ENCODE assay signal across 19 cellular contexts in the genomic region with DNA sequence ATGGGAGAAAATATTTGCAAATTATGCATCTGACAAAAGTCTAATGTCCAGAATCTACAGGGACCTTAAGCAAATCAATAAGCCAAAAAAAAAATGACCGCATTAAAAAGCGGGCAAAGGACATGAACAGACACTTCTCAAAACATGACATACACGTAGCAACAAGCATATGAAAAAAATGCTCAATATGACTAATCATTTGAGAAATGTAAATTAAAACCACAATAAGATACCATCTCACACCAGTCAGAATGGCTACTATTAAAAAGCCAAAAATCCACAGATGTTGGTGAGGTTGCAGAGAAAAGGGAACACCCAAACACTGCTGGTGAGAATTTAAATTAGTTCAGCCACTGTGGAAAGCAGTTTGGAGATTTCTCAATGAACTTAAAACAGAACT. TPM values are rescaled to one million over a fixed set of nuclear protein-coding genes. Genes with fewer than 3 reads are reported as not detected.
DNase-seq lines count a peak whose midpoint lies in the region; ATAC-seq, FAIRE-seq and TF ChIP-seq lines count a peak whose summit lies in the region.
"Had no signal": no experiment of that assay in that cellular context is flagged by ENCODE, and none has a peak within 500 bp of the region (broad histone marks: within the 10 kb centered on the region; RNA-seq: fewer than 3 reads in every experiment).

No MANE protein-coding gene starts in this region.

- peaks cover 0 to 5% of the 10 kb centered on the region in 2 donors for H3K9me3 Mint-ChIP-seq in stimulated activated naive B cell treated with anti-CD40 and anti-IgM and Interleukin-4, amounts not matched to agents 10 μg/mL and 1 μg/mL and 100 μg/mL, for 72 hours

- no peaks in the 10 kb centered on the region for H3K27me3 ChIP-seq in right cardiac atrium (ENCODE audit: control insufficient read depth, insufficient read depth)
- H3K27me3 ChIP-seq: right atrium auricular region, testis had no signal

- H3K4me3 ChIP-seq in right cardiac atrium (ENCODE audit: low read length), result no peak overlapping the region
- H3K4me3 ChIP-seq: right atrium auricular region, testis had no signal

- H3K27ac ChIP-seq in right cardiac atrium (ENCODE audit: low read length), result no peak overlapping the region
- H3K27ac ChIP-seq: right atrium auricular region, testis had no signal

- H3K9me3 ChIP-seq in right cardiac atrium (ENCODE audit: control insufficient read depth, low read length), result no peaks in the 10 kb centered on the region
- H3K9me3 ChIP-seq: right atrium auricular region, testis had no signal

- TF ChIP-seq POLR2A in H54 (IDR thresholded peaks at IDR 0.05; ENCODE audit: low read depth, low read length), result no peak

- peak; percentile 55 to 56 for ATAC-seq in stimulated activated naive B cell treated with anti-CD40 and anti-IgM and Interleukin-4, amounts not matched to agents 10 μg/mL and 1 μg/mL and 100 μg/mL, for 72 hours (replicated peaks)
- ATAC-seq in right cardiac atrium, result no peak
- no peak for ATAC-seq in GM21381 (IDR thresholded peaks at IDR 0.05; ENCODE audit: unreplicated experiment)
- ATAC-seq in GM21619 (IDR thresholded peaks at IDR 0.05; ENCODE audit: unreplicated experiment), result no peak
- ATAC-seq: activated T-cell treated with anti-CD3 and anti-CD28 coated beads, Interleukin-2, amount 50 U/mL, for 4 hours had no signal

- peaks cover 8 to 18% of the 10 kb centered on the region in 2 donors for H3K36me3 Mint-ChIP-seq in stimulated activated naive B cell treated with anti-CD40 and anti-IgM and Interleukin-4, amounts not matched to agents 10 μg/mL and 1 μg/mL and 100 μg/mL, for 72 hours
- H3K36me3 Mint-ChIP-seq: activated naive CD8-positive, alpha-beta T cell treated with anti-CD3 and anti-CD28 coated beads for 36 hours had no signal

- H3K27me3 Mint-ChIP-seq in stimulated activated naive B cell treated with anti-CD40 and anti-IgM and Interleukin-4, amounts not matched to agents 10 μg/mL and 1 μg/mL and 100 μg/mL, for 72 hours, result no peaks in the 10 kb centered on the region
- H3K27me3 Mint-ChIP-seq: memory B cell had no signal

- no peaks in the 10 kb centered on the region for H3K4me1 ChIP-seq in right cardiac atrium (ENCODE audit: control insufficient read depth, insufficient read depth, low read length)

- FAIRE-seq in H54 (lab: Jason Lieb, UNC), result peak; percentile 48
- FAIRE-seq: GM12892 had no signal

- 97% methylated on average over 3 of the region's 3 CpGs for WGBS in right cardiac atrium

- peaks cover 27 to 36% of the 10 kb centered on the region in 2 donors for H3K4me1 Mint-ChIP-seq in stimulated activated naive B cell treated with anti-CD40 and anti-IgM and Interleukin-4, amounts not matched to agents 10 μg/mL and 1 μg/mL and 100 μg/mL, for 72 hours
- H3K4me1 Mint-ChIP-seq: activated naive CD8-positive, alpha-beta T cell treated with anti-CD3 and anti-CD28 coated beads for 36 hours had no signal

- DNase-seq in H54 (ENCODE audit: insufficient read length, low spot score) (no peak), SW 1271 (lab: John Stamatoyannopoulos, UW) (peak; percentile 21 to 50), fibroblast of gingiva (ENCODE audit: low read depth) (peak; percentile 71), right cardiac atrium (no peak)
- no peak for DNase-seq in stimulated activated naive B cell treated with anti-CD40 and anti-IgM and Interleukin-4, amounts not matched to agents 10 μg/mL and 1 μg/mL and 100 μg/mL, for 72 hours
- DNase-seq: activated CD4-positive, alpha-beta T cell treated with anti-CD3 and anti-CD28 coated beads, Interleukin-2, amount 50 U/mL, for 1 hour; activated naive CD8-positive, alpha-beta T cell treated with anti-CD3 and anti-CD28 coated beads for 36 hours; activated T-cell treated with anti-CD3 and anti-CD28 coated beads, Interleukin-2, amount 50 U/mL, for 4 hours; C1 segment of cervical spinal cord; cerebellar nuclear complex; glutamatergic neuron; NCI-H1436 treated with DMSO at 0.1 percent for 48 hours; NCI-H345; testis had no signal

- H3K4me3 Mint-ChIP-seq in stimulated activated naive B cell treated with anti-CD40 and anti-IgM and Interleukin-4, amounts not matched to agents 10 μg/mL and 1 μg/mL and 100 μg/mL, for 72 hours, result no peak overlapping the region
- H3K4me3 Mint-ChIP-seq: activated naive CD8-positive, alpha-beta T cell treated with anti-CD3 and anti-CD28 coated beads for 36 hours; activated T-cell treated with anti-CD3 and anti-CD28 coated beads, Interleukin-2, amount 50 U/mL, for 4 hours; memory B cell had no signal

- H3K27ac Mint-ChIP-seq in stimulated activated naive B cell treated with anti-CD40 and anti-IgM and Interleukin-4, amounts not matched to agents 10 μg/mL and 1 μg/mL and 100 μg/mL, for 72 hours, result no peak overlapping the region
- H3K27ac Mint-ChIP-seq: activated naive CD8-positive, alpha-beta T cell treated with anti-CD3 and anti-CD28 coated beads for 36 hours; memory B cell had no signal

- intact Hi-C loops in right cardiac atrium (cut with DNase I), result no loop called here

RNA-seq across cellular contexts. Expression of a gene that starts 16.1 kb away (rescaled TPM):
- total RNA-seq in right cardiac atrium, result 10 to 100 TPM; 14.1 to 18.7 (median 16.4) TPM
- 7.1 TPM for polyA plus RNA-seq in right cardiac atrium

Comparison
In these comparisons a context has a peak if more than half of its experiments do, and no peak if none do; other contexts are left out.
1. DNase-seq: peak in SW 1271 (2 of 2) and fibroblast of gingiva (single experiment); none in H54 (single experiment), stimulated activated naive B cell treated with anti-CD40 and anti-IgM and Interleukin-4, amounts not matched to agents 10 μg/mL and 1 μg/mL and 100 μg/mL, for 72 hours (single experiment) and right cardiac atrium (0 of 3).
2. ATAC-seq: peak in stimulated activated naive B cell treated with anti-CD40 and anti-IgM and Interleukin-4, amounts not matched to agents 10 μg/mL and 1 μg/mL and 100 μg/mL, for 72 hours (2 of 2); none in right cardiac atrium (0 of 2), GM21381 (single experiment) and GM21619 (single experiment).